ENCODE assay signal across 1 cellular context in the genomic region with DNA sequence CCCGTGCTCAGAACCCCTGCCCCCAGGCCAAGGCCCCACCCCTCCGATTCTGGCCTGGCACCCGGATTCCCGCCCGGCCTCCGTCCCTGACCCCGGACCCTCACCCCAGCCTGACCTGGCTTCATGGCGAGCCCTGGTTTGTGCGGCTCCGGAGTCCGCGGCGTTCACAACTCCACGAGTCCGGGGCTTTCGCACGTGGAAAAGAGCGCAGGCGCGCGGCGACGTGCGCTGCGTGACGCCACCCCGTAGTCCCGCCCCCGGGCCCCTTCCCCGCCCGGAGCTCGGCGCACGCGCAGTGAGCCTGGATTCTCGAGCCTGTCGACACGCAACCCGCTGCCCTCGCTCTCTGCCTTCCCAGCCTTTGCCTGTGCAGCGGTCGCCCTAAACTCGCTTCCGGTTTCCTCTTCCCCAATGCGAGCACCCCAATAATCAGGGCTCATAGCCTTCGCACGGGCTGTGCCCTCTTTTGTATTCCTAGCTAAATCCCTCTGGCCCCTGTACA.
TF ChIP-seq lines count a peak whose summit lies in the region.

A gene (minus strand): TSS at position 204 of the 502 bp plus-strand sequence. CDS start 79 bp downstream, at position 125.

TF ChIP-seq in HepG2, 621 proteins besides CTCF, POLR2A, EP300 and RAD21 (continued from another document and continues in another):
- TF ChIP-seq, protein P1, sequence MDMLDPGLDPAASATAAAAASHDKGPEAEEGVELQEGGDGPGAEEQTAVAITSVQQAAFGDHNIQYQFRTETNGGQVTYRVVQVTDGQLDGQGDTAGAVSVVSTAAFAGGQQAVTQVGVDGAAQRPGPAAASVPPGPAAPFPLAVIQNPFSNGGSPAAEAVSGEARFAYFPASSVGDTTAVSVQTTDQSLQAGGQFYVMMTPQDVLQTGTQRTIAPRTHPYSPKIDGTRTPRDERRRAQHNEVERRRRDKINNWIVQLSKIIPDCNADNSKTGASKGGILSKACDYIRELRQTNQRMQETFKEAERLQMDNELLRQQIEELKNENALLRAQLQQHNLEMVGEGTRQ (IDR thresholded peaks at IDR 0.05; ENCODE audit: low read depth, low read length): no peak
- TF ChIP-seq, protein P1 (CRISPR knock-in tag; IDR thresholded peaks at IDR 0.05; ENCODE audit: borderline replicate concordance): no peak
- TF ChIP-seq, protein P2, sequence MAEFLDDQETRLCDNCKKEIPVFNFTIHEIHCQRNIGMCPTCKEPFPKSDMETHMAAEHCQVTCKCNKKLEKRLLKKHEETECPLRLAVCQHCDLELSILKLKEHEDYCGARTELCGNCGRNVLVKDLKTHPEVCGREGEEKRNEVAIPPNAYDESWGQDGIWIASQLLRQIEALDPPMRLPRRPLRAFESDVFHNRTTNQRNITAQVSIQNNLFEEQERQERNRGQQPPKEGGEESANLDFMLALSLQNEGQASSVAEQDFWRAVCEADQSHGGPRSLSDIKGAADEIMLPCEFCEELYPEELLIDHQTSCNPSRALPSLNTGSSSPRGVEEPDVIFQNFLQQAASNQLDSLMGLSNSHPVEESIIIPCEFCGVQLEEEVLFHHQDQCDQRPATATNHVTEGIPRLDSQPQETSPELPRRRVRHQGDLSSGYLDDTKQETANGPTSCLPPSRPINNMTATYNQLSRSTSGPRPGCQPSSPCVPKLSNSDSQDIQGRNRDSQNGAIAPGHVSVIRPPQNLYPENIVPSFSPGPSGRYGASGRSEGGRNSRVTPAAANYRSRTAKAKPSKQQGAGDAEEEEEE (CRISPR knock-in tag; IDR thresholded peaks at IDR 0.05; ENCODE audit: borderline replicate concordance): no peak
- TF ChIP-seq XRCC5 (optimal IDR thresholded peaks at IDR 0.05; ENCODE audit: low read length) (no peak), MXD4 (CRISPR knock-in tag; IDR thresholded peaks at IDR 0.05) (peak; percentile 89), THAP11 (CRISPR knock-in tag; IDR thresholded peaks at IDR 0.05) (peak; percentile 67), RFXAP (CRISPR knock-in tag; IDR thresholded peaks at IDR 0.05; ENCODE audit: borderline replicate concordance) (peak; percentile 67), FOXJ3 (CRISPR knock-in tag; IDR thresholded peaks at IDR 0.05; ENCODE audit: borderline replicate concordance) (no peak), EZH2 (conservative IDR thresholded peaks at IDR 0.05; ENCODE audit: low read depth, low read length) (no peak), ZZZ3 (CRISPR knock-in tag; IDR thresholded peaks at IDR 0.05; ENCODE audit: borderline replicate concordance) (no peak), ZNF720 (CRISPR knock-in tag; IDR thresholded peaks at IDR 0.05) (no peak), SNAI1 (CRISPR knock-in tag; IDR thresholded peaks at IDR 0.05; ENCODE audit: borderline replicate concordance) (no peak), PHF21A (CRISPR knock-in tag; IDR thresholded peaks at IDR 0.05) (no peak), ZNF572 (CRISPR knock-in tag; IDR thresholded peaks at IDR 0.05) (no peak), ZNF879 (CRISPR knock-in tag; IDR thresholded peaks at IDR 0.05) (no peak), NCOA2 (CRISPR knock-in tag; IDR thresholded peaks at IDR 0.05) (peak; percentile 8; the same call in 1 of the 2 replicates), ZSCAN21 (CRISPR knock-in tag; IDR thresholded peaks at IDR 0.05; ENCODE audit: borderline replicate concordance) (0 out of 2 replicates have a peak, but pooled peaks have one; percentile 30), JUNB (CRISPR knock-in tag; IDR thresholded peaks at IDR 0.05; ENCODE audit: borderline replicate concordance) (no peak), ZNF180 (CRISPR knock-in tag; IDR thresholded peaks at IDR 0.05; ENCODE audit: borderline replicate concordance, low read depth) (no peak), ATF7 (IDR thresholded peaks at IDR 0.05) (no peak), ATF7 (CRISPR knock-in tag; IDR thresholded peaks at IDR 0.05) (no peak), ZNF562 (CRISPR knock-in tag; IDR thresholded peaks at IDR 0.05; ENCODE audit: borderline replicate concordance) (no peak), MEIS1 (CRISPR knock-in tag; IDR thresholded peaks at IDR 0.05; ENCODE audit: borderline replicate concordance) (no peak), HNRNPK (IDR thresholded peaks at IDR 0.05; ENCODE audit: low read depth, low read length, poor library complexity, severe bottlenecking) (no peak), JDP2 (CRISPR knock-in tag; IDR thresholded peaks at IDR 0.05; ENCODE audit: borderline replicate concordance) (no peak), CENPX (CRISPR knock-in tag; IDR thresholded peaks at IDR 0.05) (no peak)
- TF ChIP-seq, protein P3, sequence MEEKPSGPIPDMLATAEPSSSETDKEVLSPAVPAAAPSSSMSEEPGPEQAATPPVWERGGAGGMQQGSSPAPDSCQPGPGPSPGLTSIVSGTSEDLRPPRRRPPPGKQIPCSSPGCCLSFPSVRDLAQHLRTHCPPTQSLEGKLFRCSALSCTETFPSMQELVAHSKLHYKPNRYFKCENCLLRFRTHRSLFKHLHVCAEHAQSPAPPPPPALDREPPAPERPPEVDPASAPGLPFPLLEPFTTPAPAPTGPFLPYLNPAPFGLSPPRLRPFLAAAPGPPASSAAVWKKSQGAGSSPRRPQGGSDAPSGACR (CRISPR knock-in tag; IDR thresholded peaks at IDR 0.05): peak; percentile 28; the same call in 1 of the 2 replicates
- TF ChIP-seq, protein P4, sequence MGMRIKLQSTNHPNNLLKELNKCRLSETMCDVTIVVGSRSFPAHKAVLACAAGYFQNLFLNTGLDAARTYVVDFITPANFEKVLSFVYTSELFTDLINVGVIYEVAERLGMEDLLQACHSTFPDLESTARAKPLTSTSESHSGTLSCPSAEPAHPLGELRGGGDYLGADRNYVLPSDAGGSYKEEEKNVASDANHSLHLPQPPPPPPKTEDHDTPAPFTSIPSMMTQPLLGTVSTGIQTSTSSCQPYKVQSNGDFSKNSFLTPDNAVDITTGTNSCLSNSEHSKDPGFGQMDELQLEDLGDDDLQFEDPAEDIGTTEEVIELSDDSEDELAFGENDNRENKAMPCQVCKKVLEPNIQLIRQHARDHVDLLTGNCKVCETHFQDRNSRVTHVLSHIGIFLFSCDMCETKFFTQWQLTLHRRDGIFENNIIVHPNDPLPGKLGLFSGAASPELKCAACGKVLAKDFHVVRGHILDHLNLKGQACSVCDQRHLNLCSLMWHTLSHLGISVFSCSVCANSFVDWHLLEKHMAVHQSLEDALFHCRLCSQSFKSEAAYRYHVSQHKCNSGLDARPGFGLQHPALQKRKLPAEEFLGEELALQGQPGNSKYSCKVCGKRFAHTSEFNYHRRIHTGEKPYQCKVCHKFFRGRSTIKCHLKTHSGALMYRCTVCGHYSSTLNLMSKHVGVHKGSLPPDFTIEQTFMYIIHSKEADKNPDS (CRISPR knock-in tag; IDR thresholded peaks at IDR 0.05): no peak
- TF ChIP-seq, protein P5, sequence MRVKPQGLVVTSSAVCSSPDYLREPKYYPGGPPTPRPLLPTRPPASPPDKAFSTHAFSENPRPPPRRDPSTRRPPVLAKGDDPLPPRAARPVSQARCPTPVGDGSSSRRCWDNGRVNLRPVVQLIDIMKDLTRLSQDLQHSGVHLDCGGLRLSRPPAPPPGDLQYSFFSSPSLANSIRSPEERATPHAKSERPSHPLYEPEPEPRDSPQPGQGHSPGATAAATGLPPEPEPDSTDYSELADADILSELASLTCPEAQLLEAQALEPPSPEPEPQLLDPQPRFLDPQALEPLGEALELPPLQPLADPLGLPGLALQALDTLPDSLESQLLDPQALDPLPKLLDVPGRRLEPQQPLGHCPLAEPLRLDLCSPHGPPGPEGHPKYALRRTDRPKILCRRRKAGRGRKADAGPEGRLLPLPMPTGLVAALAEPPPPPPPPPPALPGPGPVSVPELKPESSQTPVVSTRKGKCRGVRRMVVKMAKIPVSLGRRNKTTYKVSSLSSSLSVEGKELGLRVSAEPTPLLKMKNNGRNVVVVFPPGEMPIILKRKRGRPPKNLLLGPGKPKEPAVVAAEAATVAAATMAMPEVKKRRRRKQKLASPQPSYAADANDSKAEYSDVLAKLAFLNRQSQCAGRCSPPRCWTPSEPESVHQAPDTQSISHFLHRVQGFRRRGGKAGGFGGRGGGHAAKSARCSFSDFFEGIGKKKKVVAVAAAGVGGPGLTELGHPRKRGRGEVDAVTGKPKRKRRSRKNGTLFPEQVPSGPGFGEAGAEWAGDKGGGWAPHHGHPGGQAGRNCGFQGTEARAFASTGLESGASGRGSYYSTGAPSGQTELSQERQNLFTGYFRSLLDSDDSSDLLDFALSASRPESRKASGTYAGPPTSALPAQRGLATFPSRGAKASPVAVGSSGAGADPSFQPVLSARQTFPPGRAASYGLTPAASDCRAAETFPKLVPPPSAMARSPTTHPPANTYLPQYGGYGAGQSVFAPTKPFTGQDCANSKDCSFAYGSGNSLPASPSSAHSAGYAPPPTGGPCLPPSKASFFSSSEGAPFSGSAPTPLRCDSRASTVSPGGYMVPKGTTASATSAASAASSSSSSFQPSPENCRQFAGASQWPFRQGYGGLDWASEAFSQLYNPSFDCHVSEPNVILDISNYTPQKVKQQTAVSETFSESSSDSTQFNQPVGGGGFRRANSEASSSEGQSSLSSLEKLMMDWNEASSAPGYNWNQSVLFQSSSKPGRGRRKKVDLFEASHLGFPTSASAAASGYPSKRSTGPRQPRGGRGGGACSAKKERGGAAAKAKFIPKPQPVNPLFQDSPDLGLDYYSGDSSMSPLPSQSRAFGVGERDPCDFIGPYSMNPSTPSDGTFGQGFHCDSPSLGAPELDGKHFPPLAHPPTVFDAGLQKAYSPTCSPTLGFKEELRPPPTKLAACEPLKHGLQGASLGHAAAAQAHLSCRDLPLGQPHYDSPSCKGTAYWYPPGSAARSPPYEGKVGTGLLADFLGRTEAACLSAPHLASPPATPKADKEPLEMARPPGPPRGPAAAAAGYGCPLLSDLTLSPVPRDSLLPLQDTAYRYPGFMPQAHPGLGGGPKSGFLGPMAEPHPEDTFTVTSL (CRISPR knock-in tag; IDR thresholded peaks at IDR 0.05; ENCODE audit: borderline replicate concordance): no peak
- TF ChIP-seq, protein P6, sequence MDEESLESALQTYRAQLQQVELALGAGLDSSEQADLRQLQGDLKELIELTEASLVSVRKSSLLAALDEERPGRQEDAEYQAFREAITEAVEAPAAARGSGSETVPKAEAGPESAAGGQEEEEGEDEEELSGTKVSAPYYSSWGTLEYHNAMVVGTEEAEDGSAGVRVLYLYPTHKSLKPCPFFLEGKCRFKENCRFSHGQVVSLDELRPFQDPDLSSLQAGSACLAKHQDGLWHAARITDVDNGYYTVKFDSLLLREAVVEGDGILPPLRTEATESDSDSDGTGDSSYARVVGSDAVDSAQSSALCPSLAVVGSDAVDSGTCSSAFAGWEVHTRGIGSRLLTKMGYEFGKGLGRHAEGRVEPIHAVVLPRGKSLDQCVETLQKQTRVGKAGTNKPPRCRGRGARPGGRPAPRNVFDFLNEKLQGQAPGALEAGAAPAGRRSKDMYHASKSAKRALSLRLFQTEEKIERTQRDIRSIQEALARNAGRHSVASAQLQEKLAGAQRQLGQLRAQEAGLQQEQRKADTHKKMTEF (CRISPR knock-in tag; IDR thresholded peaks at IDR 0.05): peak; percentile 60
- TF ChIP-seq, protein P7, sequence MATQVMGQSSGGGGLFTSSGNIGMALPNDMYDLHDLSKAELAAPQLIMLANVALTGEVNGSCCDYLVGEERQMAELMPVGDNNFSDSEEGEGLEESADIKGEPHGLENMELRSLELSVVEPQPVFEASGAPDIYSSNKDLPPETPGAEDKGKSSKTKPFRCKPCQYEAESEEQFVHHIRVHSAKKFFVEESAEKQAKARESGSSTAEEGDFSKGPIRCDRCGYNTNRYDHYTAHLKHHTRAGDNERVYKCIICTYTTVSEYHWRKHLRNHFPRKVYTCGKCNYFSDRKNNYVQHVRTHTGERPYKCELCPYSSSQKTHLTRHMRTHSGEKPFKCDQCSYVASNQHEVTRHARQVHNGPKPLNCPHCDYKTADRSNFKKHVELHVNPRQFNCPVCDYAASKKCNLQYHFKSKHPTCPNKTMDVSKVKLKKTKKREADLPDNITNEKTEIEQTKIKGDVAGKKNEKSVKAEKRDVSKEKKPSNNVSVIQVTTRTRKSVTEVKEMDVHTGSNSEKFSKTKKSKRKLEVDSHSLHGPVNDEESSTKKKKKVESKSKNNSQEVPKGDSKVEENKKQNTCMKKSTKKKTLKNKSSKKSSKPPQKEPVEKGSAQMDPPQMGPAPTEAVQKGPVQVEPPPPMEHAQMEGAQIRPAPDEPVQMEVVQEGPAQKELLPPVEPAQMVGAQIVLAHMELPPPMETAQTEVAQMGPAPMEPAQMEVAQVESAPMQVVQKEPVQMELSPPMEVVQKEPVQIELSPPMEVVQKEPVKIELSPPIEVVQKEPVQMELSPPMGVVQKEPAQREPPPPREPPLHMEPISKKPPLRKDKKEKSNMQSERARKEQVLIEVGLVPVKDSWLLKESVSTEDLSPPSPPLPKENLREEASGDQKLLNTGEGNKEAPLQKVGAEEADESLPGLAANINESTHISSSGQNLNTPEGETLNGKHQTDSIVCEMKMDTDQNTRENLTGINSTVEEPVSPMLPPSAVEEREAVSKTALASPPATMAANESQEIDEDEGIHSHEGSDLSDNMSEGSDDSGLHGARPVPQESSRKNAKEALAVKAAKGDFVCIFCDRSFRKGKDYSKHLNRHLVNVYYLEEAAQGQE (IDR thresholded peaks at IDR 0.05; ENCODE audit: borderline replicate concordance in 1 of 2, low read depth in 1 of 2, low read length in 2 of 2): no peak
- TF ChIP-seq, protein P8, sequence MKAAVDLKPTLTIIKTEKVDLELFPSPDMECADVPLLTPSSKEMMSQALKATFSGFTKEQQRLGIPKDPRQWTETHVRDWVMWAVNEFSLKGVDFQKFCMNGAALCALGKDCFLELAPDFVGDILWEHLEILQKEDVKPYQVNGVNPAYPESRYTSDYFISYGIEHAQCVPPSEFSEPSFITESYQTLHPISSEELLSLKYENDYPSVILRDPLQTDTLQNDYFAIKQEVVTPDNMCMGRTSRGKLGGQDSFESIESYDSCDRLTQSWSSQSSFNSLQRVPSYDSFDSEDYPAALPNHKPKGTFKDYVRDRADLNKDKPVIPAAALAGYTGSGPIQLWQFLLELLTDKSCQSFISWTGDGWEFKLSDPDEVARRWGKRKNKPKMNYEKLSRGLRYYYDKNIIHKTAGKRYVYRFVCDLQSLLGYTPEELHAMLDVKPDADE (CRISPR knock-in tag; IDR thresholded peaks at IDR 0.05): no peak
- TF ChIP-seq, protein P9, sequence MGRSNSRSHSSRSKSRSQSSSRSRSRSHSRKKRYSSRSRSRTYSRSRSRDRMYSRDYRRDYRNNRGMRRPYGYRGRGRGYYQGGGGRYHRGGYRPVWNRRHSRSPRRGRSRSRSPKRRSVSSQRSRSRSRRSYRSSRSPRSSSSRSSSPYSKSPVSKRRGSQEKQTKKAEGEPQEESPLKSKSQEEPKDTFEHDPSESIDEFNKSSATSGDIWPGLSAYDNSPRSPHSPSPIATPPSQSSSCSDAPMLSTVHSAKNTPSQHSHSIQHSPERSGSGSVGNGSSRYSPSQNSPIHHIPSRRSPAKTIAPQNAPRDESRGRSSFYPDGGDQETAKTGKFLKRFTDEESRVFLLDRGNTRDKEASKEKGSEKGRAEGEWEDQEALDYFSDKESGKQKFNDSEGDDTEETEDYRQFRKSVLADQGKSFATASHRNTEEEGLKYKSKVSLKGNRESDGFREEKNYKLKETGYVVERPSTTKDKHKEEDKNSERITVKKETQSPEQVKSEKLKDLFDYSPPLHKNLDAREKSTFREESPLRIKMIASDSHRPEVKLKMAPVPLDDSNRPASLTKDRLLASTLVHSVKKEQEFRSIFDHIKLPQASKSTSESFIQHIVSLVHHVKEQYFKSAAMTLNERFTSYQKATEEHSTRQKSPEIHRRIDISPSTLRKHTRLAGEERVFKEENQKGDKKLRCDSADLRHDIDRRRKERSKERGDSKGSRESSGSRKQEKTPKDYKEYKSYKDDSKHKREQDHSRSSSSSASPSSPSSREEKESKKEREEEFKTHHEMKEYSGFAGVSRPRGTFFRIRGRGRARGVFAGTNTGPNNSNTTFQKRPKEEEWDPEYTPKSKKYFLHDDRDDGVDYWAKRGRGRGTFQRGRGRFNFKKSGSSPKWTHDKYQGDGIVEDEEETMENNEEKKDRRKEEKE (IDR thresholded peaks at IDR 0.05): no peak
